In genomic region chr5:95076395-95077165, GRCh38 we compare ENCODE assay signal across 29 cellular contexts.
DNase-seq lines count a peak whose midpoint lies in the region; ATAC-seq, FAIRE-seq and TF ChIP-seq lines count a peak whose summit lies in the region.
"Had no signal": no experiment of that assay in that cellular context is flagged by ENCODE, and none has a peak within 500 bp of the region (broad histone marks: within the 10 kb centered on the region; RNA-seq: fewer than 3 reads in every experiment).

No MANE protein-coding gene starts in this region.

- peak; percentile 23 for DNase-seq in A673 (ENCODE audit: low spot score)
- no peak for DNase-seq in GM12891 (ENCODE audit: insufficient read length, low spot score)
- DNase-seq in NB4 (ENCODE audit: low read depth): no peak
- peak; percentile 31 to 47 for DNase-seq in lung microvascular endothelial cell (ENCODE audit: low read depth in 2 of 2)
- DNase-seq in NCI-H1048 (lab: John Stamatoyannopoulos, UW): no peak
- DNase-seq in thyroid gland: no peak
- DNase-seq in RKO (ENCODE audit: low spot score): no peak
- DNase-seq: ACHN; activated CD4-positive, alpha-beta T cell treated with anti-CD3 and anti-CD28 coated beads for 36 hours; activated naive CD4-positive, alpha-beta T cell treated with anti-CD3 and anti-CD28 coated beads, Interleukin-2, amount 50 U/mL, for 16 hours; body of pancreas; CD8-positive, alpha-beta memory T cell; left colon; NCI-H1417 treated with DMSO at 0.1 percent for 48 hours; NCI-H2029 treated with DMSO at 0.1 percent for 48 hours; NCI-H526 treated with DMSO at 0.1 percent for 48 hours; nephron progenitor cell; NK-92 treated with Interleukin-12 subunit alpha and Interleukin-12 subunit beta, amount 100 ng/mL, for 24 hours; PC-9; SIG-M5; stimulated activated naive CD4-positive, alpha-beta T cell treated with Interleukin-2 at 50 U/mL for 16 hours; SW 1271; T-helper 9 cell; uterus had no signal

- ATAC-seq in HG03097 (IDR thresholded peaks at IDR 0.05; ENCODE audit: low FRiP score, unreplicated experiment): no peak
- ATAC-seq: activated CD4-positive, alpha-beta T cell treated with anti-CD3 and anti-CD28 coated beads for 36 hours; activated T-helper 17 cell treated with anti-CD3 and anti-CD28 coated beads, Interleukin-2, amount 50 U/mL, for 72 hours; body of pancreas; GM23338; K562; left colon had no signal

- CTCF ChIA-PET in A673 (lab: Charles Lee): no interaction called here

- H3K27ac ChIP-seq in A673 (ENCODE audit: low read depth, low read length, poor library complexity, severe bottlenecking) (no peak overlapping the region), thyroid gland (no peak overlapping the region)
- H3K27ac ChIP-seq: body of pancreas, PC-9 had no signal

- peak overlapping the region; percentile 14 for H3K4me3 ChIP-seq in A673 (ENCODE audit: low read depth, low read length, poor library complexity, severe bottlenecking)
- H3K4me3 ChIP-seq in NB4 (ENCODE audit: low read depth, low read length): peak overlapping the region; percentile 14
- H3K4me3 ChIP-seq in thyroid gland (replicated peaks in 1 of 3): no peak overlapping the region
- H3K4me3 ChIP-seq: body of pancreas, GM23338, K562, PC-9, smooth muscle cell, uterus had no signal

- 74 to 79% methylated on average over 8 of the region's 8 CpGs for WGBS in thyroid gland, 2 donors

- H3K4me1 ChIP-seq in A673 (ENCODE audit: insufficient read depth, low read length, poor library complexity, severe bottlenecking): peaks cover 28% of the 10 kb centered on the region
- no peaks in the 10 kb centered on the region for H3K4me1 ChIP-seq in thyroid gland
- H3K4me1 ChIP-seq: body of pancreas, uterus had no signal

- no TSS peak for BruUV-seq in A673 (replicated peaks; lab: Mats Ljungman, UMichigan)

- POLR2A ChIA-PET in A673 (lab: Charles Lee; ENCODE audit: low non-redundant PET): interaction anchor here (0.6 kb wide), 1 partner anchor 103 kb away, joined by 11 read pairs; no protein-coding TSS in a partner anchor

- H3K9me3 ChIP-seq in A673 (ENCODE audit: low read depth, low read length, poor library complexity, severe bottlenecking) (no peaks in the 10 kb centered on the region), thyroid gland (no peaks in the 10 kb centered on the region)
- H3K9me3 ChIP-seq: body of pancreas, uterus had no signal

- H3K36me3 ChIP-seq in A673 (ENCODE audit: insufficient read depth, low read length, poor library complexity, severe bottlenecking) (no peaks in the 10 kb centered on the region), thyroid gland (no peaks in the 10 kb centered on the region)
- H3K36me3 ChIP-seq: uterus had no signal

- intact Hi-C loops in A673 (cut with micrococcal nuclease; ENCODE audit: unreplicated experiment) (no loop called here), thyroid gland (cut with DNase I) (no loop called here)

- TF ChIP-seq CTCF in A673 (conservative IDR thresholded peaks at IDR 0.05; ENCODE audit: low read depth, low read length) (no peak), NB4 (IDR thresholded peaks at IDR 0.05; ENCODE audit: low read depth, low read length) (no peak), thyroid gland (IDR thresholded peaks at IDR 0.05) (no peak)

- H3K27me3 ChIP-seq in A673 (replicated peaks; ENCODE audit: insufficient read depth, low read depth, low read length, poor library complexity) (no peaks in the 10 kb centered on the region), thyroid gland (no peaks in the 10 kb centered on the region)
- H3K27me3 ChIP-seq: body of pancreas, uterus had no signal

- TF ChIP-seq POLR2A in GM12891 (IDR thresholded peaks at IDR 0.05; ENCODE audit: low read depth, low read length): no peak
- TF ChIP-seq POLR2A in NB4 (IDR thresholded peaks at IDR 0.05; ENCODE audit: extremely low read depth, insufficient read length): no peak
- TF ChIP-seq POLR2A in thyroid gland (IDR thresholded peaks at IDR 0.05): no peak

- FAIRE-seq in GM12891 (lab: Jason Lieb, UNC): peak; percentile 13
- FAIRE-seq: K562 had no signal

TF ChIP-seq in GM12891, 5 proteins besides CTCF, POLR2A, EP300 and RAD21:
- TF ChIP-seq POU2F2 (IDR thresholded peaks at IDR 0.05; ENCODE audit: low read depth, low read length) (no peak), POLR2AphosphoS5 (IDR thresholded peaks at IDR 0.05; ENCODE audit: low read depth, low read length) (no peak), PAX5 (IDR thresholded peaks at IDR 0.05; ENCODE audit: insufficient read depth, low read length, severe bottlenecking) (no peak), TAF1 (IDR thresholded peaks at IDR 0.05; ENCODE audit: low read depth, low read length) (no peak), SPI1 (IDR thresholded peaks at IDR 0.05; ENCODE audit: low read depth, low read length) (no peak)

Comparison
In these comparisons a context has a peak if more than half of its experiments do, and no peak if none do; other contexts are left out.
1. DNase-seq: peak in A673 (single experiment) and lung microvascular endothelial cell (2 of 2); none in GM12891 (single experiment), NB4 (single experiment), NCI-H1048 (single experiment), thyroid gland (0 of 2) and RKO (single experiment).
2. H3K4me3 ChIP-seq: peak in A673 (single experiment) and NB4 (single experiment); none in thyroid gland (0 of 3).